Comparison of ENCODE assay signal across 1 cellular context in genomic region chr7:87463982-87464381, GRCh38.
A peak's percentile ranks its signal among the peaks of the same experiment; 100 is the strongest.
TF ChIP-seq lines count a peak whose summit lies in the region.

No MANE protein-coding gene starts in this region.

TF ChIP-seq in HepG2, 621 proteins besides CTCF, POLR2A, EP300 and RAD21 (continued from another document):
- peak; percentile 52; the same call in 1 of the 2 replicates for TF ChIP-seq TFDP2 (CRISPR knock-in tag; IDR thresholded peaks at IDR 0.05)
- TF ChIP-seq ZNF644 (CRISPR knock-in tag; IDR thresholded peaks at IDR 0.05; ENCODE audit: low read depth), result peak; percentile 92
- TF ChIP-seq ATF4 (CRISPR knock-in tag; IDR thresholded peaks at IDR 0.05), result peak in 1 of 2 experiments; percentile 56; a peak in 1 of 4 replicates
- no peak for TF ChIP-seq ZNF263 (CRISPR knock-in tag; IDR thresholded peaks at IDR 0.05)
- TF ChIP-seq ARID4A (CRISPR knock-in tag; IDR thresholded peaks at IDR 0.05; ENCODE audit: borderline replicate concordance), result peak; percentile 59; the same call in 1 of the 2 replicates
- no peak for TF ChIP-seq SOX6 (IDR thresholded peaks at IDR 0.05)
- TF ChIP-seq SOX6 (CRISPR knock-in tag; IDR thresholded peaks at IDR 0.05), result peak; percentile 90
- peak; percentile 90 for TF ChIP-seq FOXA3 (CRISPR knock-in tag; IDR thresholded peaks at IDR 0.05)
- TF ChIP-seq HNF4G (IDR thresholded peaks at IDR 0.05; ENCODE audit: borderline replicate concordance, low read depth, low read length), result peak; percentile 45; the same call in 1 of the 2 replicates
- no peak; the same call in 1 of the 2 replicates for TF ChIP-seq HNF4G (CRISPR knock-in tag; IDR thresholded peaks at IDR 0.05; ENCODE audit: borderline replicate concordance, low read depth)
- peak; percentile 71; the same call in 1 of the 2 replicates for TF ChIP-seq CREM (IDR thresholded peaks at IDR 0.05)
- TF ChIP-seq CREM (CRISPR knock-in tag; IDR thresholded peaks at IDR 0.05), result no peak
- peak; percentile 75; the same call in 1 of the 2 replicates for TF ChIP-seq ZBED4 (CRISPR knock-in tag; IDR thresholded peaks at IDR 0.05; ENCODE audit: borderline replicate concordance)
- TF ChIP-seq TBX2 (CRISPR knock-in tag; IDR thresholded peaks at IDR 0.05; ENCODE audit: borderline replicate concordance), result peak; percentile 76
- TF ChIP-seq KLF16 (CRISPR knock-in tag; IDR thresholded peaks at IDR 0.05), result peak in 1 of 2 experiments; percentile 79; a peak in 2 of 4 replicates
- TF ChIP-seq RXRB (CRISPR knock-in tag; IDR thresholded peaks at IDR 0.05; ENCODE audit: borderline replicate concordance), result peak; percentile 99
- 0 out of 2 replicates have a peak, but pooled peaks have one; percentile 41 for TF ChIP-seq ZKSCAN8 (CRISPR knock-in tag; IDR thresholded peaks at IDR 0.05; ENCODE audit: borderline replicate concordance)
- peak; percentile 76 for TF ChIP-seq TGIF2 (CRISPR knock-in tag; IDR thresholded peaks at IDR 0.05)
- TF ChIP-seq MAFG (CRISPR knock-in tag; IDR thresholded peaks at IDR 0.05), result no peak
- no peak for TF ChIP-seq NAIF1 (CRISPR knock-in tag; IDR thresholded peaks at IDR 0.05; ENCODE audit: borderline replicate concordance)
- no peak for TF ChIP-seq CCAR2 (optimal IDR thresholded peaks at IDR 0.05; ENCODE audit: low read depth, low read length)
- peak; percentile 52 for TF ChIP-seq XRCC5 (optimal IDR thresholded peaks at IDR 0.05; ENCODE audit: low read length)
- TF ChIP-seq MXI1 (IDR thresholded peaks at IDR 0.05; ENCODE audit: borderline replicate concordance, low read depth, low read length), result peak; percentile 54; the same call in 1 of the 3 replicates
- peak; percentile 54; the same call in 1 of the 2 replicates for TF ChIP-seq ZSCAN25 (CRISPR knock-in tag; IDR thresholded peaks at IDR 0.05)
- TF ChIP-seq ZNF547 (CRISPR knock-in tag; IDR thresholded peaks at IDR 0.05), result 0 out of 2 replicates have a peak, but pooled peaks have one; percentile 11
- TF ChIP-seq, protein P1, sequence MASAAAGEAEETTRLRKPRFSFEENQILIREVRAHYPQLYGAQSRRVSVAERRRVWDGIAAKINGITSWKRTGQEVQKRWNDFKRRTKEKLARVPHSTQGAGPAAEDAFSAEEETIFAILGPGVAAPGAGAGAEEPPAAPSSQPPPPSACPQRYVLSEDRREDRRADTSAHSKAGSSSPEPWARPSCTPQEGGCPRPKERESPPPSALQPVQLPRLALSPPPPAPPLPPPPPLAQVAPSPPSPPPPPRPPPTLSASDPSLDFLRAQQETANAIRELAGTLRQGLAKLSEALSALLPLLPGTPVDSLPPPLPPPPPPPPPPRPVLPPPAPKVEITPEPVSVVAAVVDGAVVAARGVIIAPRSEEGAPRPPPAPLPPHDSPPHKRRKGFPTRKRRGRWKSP (CRISPR knock-in tag; IDR thresholded peaks at IDR 0.05), result peak; percentile 44; the same call in 1 of the 2 replicates
- peak; percentile 74; the same call in 1 of the 2 replicates for TF ChIP-seq ZSCAN29 (CRISPR knock-in tag; conservative IDR thresholded peaks at IDR 0.05)
- peak; percentile 71 for TF ChIP-seq ARNTL (CRISPR knock-in tag; IDR thresholded peaks at IDR 0.05)
- TF ChIP-seq ZNF639 (CRISPR knock-in tag; conservative IDR thresholded peaks at IDR 0.05), result no peak
- TF ChIP-seq MXD4 (CRISPR knock-in tag; IDR thresholded peaks at IDR 0.05), result 0 out of 2 replicates have a peak, but pooled peaks have one; percentile 50
- TF ChIP-seq FOXJ3 (CRISPR knock-in tag; IDR thresholded peaks at IDR 0.05; ENCODE audit: borderline replicate concordance), result peak; percentile 80
- TF ChIP-seq NR2C2 (CRISPR knock-in tag; IDR thresholded peaks at IDR 0.05; ENCODE audit: borderline replicate concordance), result peak; percentile 52; the same call in 1 of the 2 replicates
- peak; percentile 97 for TF ChIP-seq RARA (CRISPR knock-in tag; IDR thresholded peaks at IDR 0.05)
- peak; percentile 36; the same call in 1 of the 2 replicates for TF ChIP-seq KDM1A (CRISPR knock-in tag; IDR thresholded peaks at IDR 0.05)
- TF ChIP-seq ATF1 (CRISPR knock-in tag; IDR thresholded peaks at IDR 0.05), result 0 out of 2 replicates have a peak, but pooled peaks have one; percentile 23
- peak; percentile 55 for TF ChIP-seq TEAD3 (CRISPR knock-in tag; optimal IDR thresholded peaks at IDR 0.05; ENCODE audit: borderline replicate concordance)
- TF ChIP-seq ZNF788 (CRISPR knock-in tag; IDR thresholded peaks at IDR 0.05; ENCODE audit: borderline replicate concordance), result 0 out of 2 replicates have a peak, but pooled peaks have one; percentile 56
- no peak for TF ChIP-seq EED (CRISPR knock-in tag; IDR thresholded peaks at IDR 0.05)
- peak; percentile 45; the same call in 1 of the 2 replicates for TF ChIP-seq ZNF33B (CRISPR knock-in tag; IDR thresholded peaks at IDR 0.05)
